In the genomic region with DNA sequence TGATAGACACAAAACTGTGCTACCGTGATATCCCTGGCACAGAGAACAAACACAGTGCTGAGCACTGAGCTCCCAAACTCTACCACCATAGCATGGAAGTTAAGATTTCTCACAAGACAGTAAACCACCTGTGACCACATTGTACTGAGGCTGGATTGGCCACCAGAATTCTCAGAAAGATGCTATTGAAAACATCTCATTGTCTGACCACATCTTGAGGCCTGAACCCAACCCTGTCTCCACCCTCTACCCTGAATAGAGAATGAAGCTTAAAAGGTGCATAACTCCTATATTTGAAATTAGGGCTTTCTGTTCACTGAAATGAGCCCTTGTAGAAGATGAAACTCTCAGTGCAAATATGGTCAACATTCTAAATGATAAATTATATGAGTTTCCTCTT, we compare ENCODE assay signal across 7 cellular contexts.
"Had no signal": no experiment of that assay in that cellular context is flagged by ENCODE, and none has a peak within 500 bp of the region (broad histone marks: within the 10 kb centered on the region; RNA-seq: fewer than 3 reads in every experiment).

No MANE protein-coding gene starts in this region.

- DNase-seq: IMR-90, KBM-7, KG1 had no signal

- ATAC-seq: K562 had no signal

- H3K9ac ChIP-seq: KMS-11 had no signal

- H3K27ac ChIP-seq: HL-60, KMS-11 had no signal

- H3K4me2 ChIP-seq: KMS-11 had no signal

- H3K4me3 ChIP-seq: K562 had no signal

- FAIRE-seq: HTR-8/SVneo, K562 had no signal
